Comparison of ENCODE assay signal across 1 cellular context in the genomic region with DNA sequence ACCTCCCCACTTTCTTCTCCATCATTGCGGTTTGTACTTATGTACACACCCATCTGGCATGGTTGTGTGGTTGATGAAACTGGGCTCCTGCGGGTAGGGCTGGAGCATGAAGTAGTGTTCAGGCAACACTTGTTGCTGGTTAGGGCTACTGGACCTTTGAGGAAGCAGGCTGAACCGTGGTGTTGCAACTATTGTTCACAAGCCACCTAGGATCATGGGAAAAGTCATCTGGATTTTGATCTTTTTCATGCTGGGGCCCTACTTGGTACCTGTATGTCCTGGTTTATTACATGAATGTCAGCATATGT.
TF ChIP-seq lines count a peak whose summit lies in the region.

No MANE protein-coding gene starts in this region.

TF ChIP-seq in H1, 55 proteins besides CTCF, POLR2A, EP300 and RAD21:
- TF ChIP-seq, protein P1, sequence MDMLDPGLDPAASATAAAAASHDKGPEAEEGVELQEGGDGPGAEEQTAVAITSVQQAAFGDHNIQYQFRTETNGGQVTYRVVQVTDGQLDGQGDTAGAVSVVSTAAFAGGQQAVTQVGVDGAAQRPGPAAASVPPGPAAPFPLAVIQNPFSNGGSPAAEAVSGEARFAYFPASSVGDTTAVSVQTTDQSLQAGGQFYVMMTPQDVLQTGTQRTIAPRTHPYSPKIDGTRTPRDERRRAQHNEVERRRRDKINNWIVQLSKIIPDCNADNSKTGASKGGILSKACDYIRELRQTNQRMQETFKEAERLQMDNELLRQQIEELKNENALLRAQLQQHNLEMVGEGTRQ (IDR thresholded peaks at IDR 0.05; ENCODE audit: low read length), result no peak
- TF ChIP-seq SRF (IDR thresholded peaks at IDR 0.05; ENCODE audit: low read depth, low read length) (no peak), SP2 (IDR thresholded peaks at IDR 0.05; ENCODE audit: low read length) (no peak), SIN3A (conservative IDR thresholded peaks at IDR 0.05 in 1 of 2, IDR thresholded peaks at IDR 0.05 in 1 of 2; ENCODE audit: low read depth in 1 of 2, low read length in 2 of 2) (no peak), BCL11A (IDR thresholded peaks at IDR 0.05; ENCODE audit: low read depth in 2 of 2, low read length in 2 of 2) (no peak), MAX (IDR thresholded peaks at IDR 0.05) (no peak), CHD1 (IDR thresholded peaks at IDR 0.05; ENCODE audit: low read depth, low read length) (no peak), CTBP2 (IDR thresholded peaks at IDR 0.05; ENCODE audit: borderline replicate concordance, insufficient read depth, insufficient read length, low read length) (no peak), MAFK (IDR thresholded peaks at IDR 0.05; ENCODE audit: low read depth, low read length) (no peak), CHD2 (IDR thresholded peaks at IDR 0.05; ENCODE audit: low read length) (no peak), KDM1A (IDR thresholded peaks at IDR 0.05; ENCODE audit: borderline replicate concordance, low read length) (no peak)
